ENCODE assay signal across 8 cellular contexts in genomic region chr5:77211013-77211690, GRCh38. TPM values are rescaled to one million over a fixed set of nuclear protein-coding genes. Genes with fewer than 3 reads are reported as not detected.
DNase-seq lines count a peak whose midpoint lies in the region; TF ChIP-seq lines count a peak whose summit lies in the region.

No MANE protein-coding gene starts in this region.

- H3K36me3 ChIP-seq in BJ (ENCODE audit: control insufficient read depth, insufficient read depth, low read length), result no peaks in the 10 kb centered on the region

- DNase-seq in BJ (ENCODE audit: low read depth) (no peak), coronary artery (ENCODE audit: low spot score) (no peak), ACHN (no peak), putamen (ENCODE audit: low spot score) (no peak), HCEC 1CT (no peak)
- no peak for DNase-seq in central memory CD4-positive, alpha-beta T cell

- no peak overlapping the region for H3K27ac ChIP-seq in coronary artery

- peaks cover 24% of the 10 kb centered on the region for H3K27me3 ChIP-seq in BJ (ENCODE audit: control insufficient read depth, insufficient read depth, low read length)

- no peak overlapping the region for H3K27ac Mint-ChIP-seq in nephron

- no peaks in the 10 kb centered on the region for H3K36me3 Mint-ChIP-seq in nephron (ENCODE audit: low read depth)

- H3K4me3 Mint-ChIP-seq in nephron, result peak overlapping the region; percentile 63 to 79 (median 74)

- CTCF ChIA-PET in BJ (lab: Yijun Ruan, JAX), result interaction anchor here (1.0 to 2.5 kb wide), 5 partner anchors 8 to 281 kb away, joined by 3 to 10 read pairs (median 3); partner anchors contain the start of gene WDR41

- in situ Hi-C loops in ACHN (cut with HindIII; ENCODE audit: low pct_ligation_motif_present, low pct_unique_long_range_greater_than_20kb, low sequenced_read_pairs), result no loop called here

- peaks cover 5% of the 10 kb centered on the region for H3K4me1 Mint-ChIP-seq in nephron

- peak overlapping the region; percentile 40 for H3K4me3 ChIP-seq in BJ (ENCODE audit: low read depth, low read length)
- H3K4me3 ChIP-seq in coronary artery, result peak overlapping the region; percentile 87

- TF ChIP-seq RAD21 in Ishikawa (IDR thresholded peaks at IDR 0.05; ENCODE audit: low read depth), result no peak

- no peak for TF ChIP-seq EP300 in Ishikawa (IDR thresholded peaks at IDR 0.05; ENCODE audit: borderline replicate concordance)

- POLR2A ChIA-PET in BJ (lab: Charles Lee), result no interaction called here

- peaks cover 70% of the 10 kb centered on the region for H3K27me3 Mint-ChIP-seq in nephron (ENCODE audit: low read depth)

- TF ChIP-seq CTCF in BJ (IDR thresholded peaks at IDR 0.05; ENCODE audit: insufficient read depth, low read depth, low read length), result no peak
- TF ChIP-seq CTCF in coronary artery (IDR thresholded peaks at IDR 0.05), result no peak
- no peak for TF ChIP-seq CTCF in nephron (IDR thresholded peaks at IDR 0.05; ENCODE audit: unreplicated experiment in 3 of 3)

- no peaks in the 10 kb centered on the region for H3K9me3 Mint-ChIP-seq in nephron

TF ChIP-seq in Ishikawa, 13 proteins besides CTCF, POLR2A, EP300 and RAD21:
- no peak for TF ChIP-seq TEAD4 (IDR thresholded peaks at IDR 0.05)
- peak; percentile 47; the same call in 1 of the 2 replicates for TF ChIP-seq ZBTB7A (IDR thresholded peaks at IDR 0.05; ENCODE audit: low read depth)

RNA-seq across cellular contexts. Expression of gene PDE8B, which starts 0.7 kb away (rescaled TPM):
- polyA plus RNA-seq in BJ (2011; rRNA removed), result 2.2 TPM in 2 replicates
- polyA minus RNA-seq in BJ (2011; rRNA and poly(A)+ RNA removed), result 1.3 and 1.5 TPM in 2 replicates
